ENCODE assay signal across 9 cellular contexts in the genomic region with DNA sequence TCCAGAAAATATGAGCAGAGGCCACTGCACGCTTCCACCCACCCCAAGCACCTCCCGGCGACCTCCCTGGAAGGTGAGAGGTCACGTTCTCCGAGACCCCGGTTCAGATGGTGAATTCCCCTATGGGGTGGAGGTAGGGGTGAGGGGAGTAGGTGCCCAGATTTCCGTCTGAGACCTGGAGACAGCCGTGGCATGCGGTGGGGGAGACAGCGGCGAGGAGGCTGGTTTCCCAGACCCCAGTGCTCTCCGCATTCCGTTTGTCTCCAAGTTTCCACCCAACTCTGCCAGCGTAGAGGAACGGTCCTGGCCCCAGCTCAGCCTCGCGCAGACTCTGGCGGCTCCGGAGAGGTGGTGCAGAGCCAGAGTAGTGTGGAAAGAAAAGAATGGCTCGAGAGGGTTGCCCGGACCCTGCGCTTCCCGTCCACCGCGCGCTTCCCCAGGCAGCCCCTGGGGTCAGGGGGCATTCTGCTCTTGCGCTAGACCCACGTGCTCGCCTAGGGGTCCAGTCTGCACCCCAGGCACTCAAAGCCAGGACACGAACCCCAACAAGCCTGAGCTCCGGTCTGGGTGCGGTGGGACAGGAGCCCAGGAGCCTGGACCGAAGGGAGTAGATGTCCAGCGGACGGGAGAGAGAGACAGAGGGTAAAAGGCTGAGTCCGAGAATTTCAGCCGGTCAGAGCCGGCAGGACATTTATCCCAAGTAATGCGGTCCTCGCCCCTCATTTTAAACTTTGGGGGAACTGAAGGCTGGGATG. TPM values are rescaled to one million over a fixed set of nuclear protein-coding genes. Genes with fewer than 3 reads are reported as not detected.
A peak's percentile ranks its signal among the peaks of the same experiment; 100 is the strongest.
DNase-seq lines count a peak whose midpoint lies in the region; ATAC-seq and TF ChIP-seq lines count a peak whose summit lies in the region.
"Had no signal": no experiment of that assay in that cellular context is flagged by ENCODE, and none has a peak within 500 bp of the region (broad histone marks: within the 10 kb centered on the region; RNA-seq: fewer than 3 reads in every experiment).

No MANE protein-coding gene starts in this region.

- peak; percentile 58 for DNase-seq in H4 (ENCODE audit: low spot score)
- peak; percentile 60 for DNase-seq in RPMI7951 (ENCODE audit: low read depth)
- DNase-seq in effector memory CD4-positive, alpha-beta T cell = no peak
- peak; percentile 71 to 79 for DNase-seq in lung microvascular endothelial cell (ENCODE audit: low read depth in 2 of 2)
- DNase-seq in thoracic aorta (ENCODE audit: low spot score) = no peak
- no peak for DNase-seq in RPMI8226
- no peak for DNase-seq in NOMO-1 treated with dmso at 0.1 percent for 144 hours (lab: John Stamatoyannopoulos, UW; ENCODE audit: unreplicated experiment)

- ATAC-seq in thoracic aorta (ENCODE audit: insufficient number of reproducible peaks, low FRiP score, low read depth) (no peak), HG03175 (IDR thresholded peaks at IDR 0.05; ENCODE audit: unreplicated experiment) (no peak)

- H3K27ac ChIP-seq in effector memory CD4-positive, alpha-beta T cell (ENCODE audit: insufficient read depth, low read length, poor library complexity, severe bottlenecking) = no peak overlapping the region
- H3K27ac ChIP-seq in thoracic aorta = peak overlapping the region; percentile 95 to 98

- H3K9me3 ChIP-seq in effector memory CD4-positive, alpha-beta T cell (ENCODE audit: control insufficient read depth, low read length) = no peaks in the 10 kb centered on the region
- H3K9me3 ChIP-seq in thoracic aorta = no peaks in the 10 kb centered on the region

- peaks cover 20% of the 10 kb centered on the region for H3K27me3 ChIP-seq in effector memory CD4-positive, alpha-beta T cell (replicated peaks; ENCODE audit: control insufficient read depth, insufficient read depth, low read length, poor library complexity, severe bottlenecking)
- no peaks in the 10 kb centered on the region for H3K27me3 ChIP-seq in thoracic aorta (replicated peaks; ENCODE audit: insufficient read depth)

- peak; percentile 7 for TF ChIP-seq CTCF in thoracic aorta (IDR thresholded peaks at IDR 0.05)

- H3K4me1 ChIP-seq in effector memory CD4-positive, alpha-beta T cell (ENCODE audit: control insufficient read depth, insufficient read depth, low read length, poor library complexity, severe bottlenecking) = no peaks in the 10 kb centered on the region
- peaks cover 27 to 61% of the 10 kb centered on the region in 2 donors for H3K4me1 ChIP-seq in thoracic aorta (ENCODE audit: control insufficient read depth in 1 of 2, low read depth in 2 of 2)

- H3K36me3 ChIP-seq in effector memory CD4-positive, alpha-beta T cell (ENCODE audit: control insufficient read depth, insufficient read depth, low read length) = no peaks in the 10 kb centered on the region
- peaks cover 15% of the 10 kb centered on the region for H3K36me3 ChIP-seq in thoracic aorta

- H3K4me3 ChIP-seq in effector memory CD4-positive, alpha-beta T cell (ENCODE audit: insufficient read depth, low read depth, low read length, poor library complexity, severe bottlenecking) = peak overlapping the region; percentile 41
- H3K4me3 ChIP-seq in thoracic aorta = peak overlapping the region; percentile 96

RNA-seq across cellular contexts. Expression of gene PMP22, which starts 3.9 kb away (rescaled TPM):
- 18.5 and 27.4 TPM in 2 replicates for total RNA-seq in H4 (2014; rRNA removed; shearing (Covaris generic))
- total RNA-seq in RPMI7951 (2014; rRNA removed; shearing (Covaris generic)) = 62.1 and 64.6 TPM in 2 replicates
- total RNA-seq in lung microvascular endothelial cell (18.7 and 22.2 TPM in 2 replicates), thoracic aorta (100 to 1,000 TPM; 192 to 207 TPM)
- total RNA-seq: T-helper 1 cell treated with Interleukin-12 subunit alpha and Interleukin-12 subunit beta and Interleukin-4 antibody, amounts not matched to agents 30 ng/mL and 1 ng/mL, for 36 hours had no signal

Comparison
In these comparisons a context has a peak if more than half of its experiments do, and no peak if none do; other contexts are left out.
1. DNase-seq: peak in H4 (single experiment), RPMI7951 (single experiment) and lung microvascular endothelial cell (2 of 2); none in effector memory CD4-positive, alpha-beta T cell (0 of 3), thoracic aorta (single experiment), RPMI8226 (single experiment) and NOMO-1 treated with dmso at 0.1 percent for 144 hours (single experiment).